Comparison of ENCODE assay signal across 1 cellular context in genomic region chr6:33691456-33692077, GRCh38.
TF ChIP-seq lines count a peak whose summit lies in the region.

No MANE protein-coding gene starts in this region.

TF ChIP-seq in H1, 55 proteins besides CTCF, POLR2A, EP300 and RAD21:
- TF ChIP-seq CHD2 (IDR thresholded peaks at IDR 0.05; ENCODE audit: low read length), result no peak
- TF ChIP-seq EGR1 (IDR thresholded peaks at IDR 0.05; ENCODE audit: borderline replicate concordance, low read depth, low read length), result no peak
- TF ChIP-seq CBX8 (IDR thresholded peaks at IDR 0.05; ENCODE audit: borderline replicate concordance, low read depth, low read length), result no peak
- TF ChIP-seq SP2 (IDR thresholded peaks at IDR 0.05; ENCODE audit: low read length), result no peak
- no peak for TF ChIP-seq SIRT6 (IDR thresholded peaks at IDR 0.05; ENCODE audit: low read length)
- TF ChIP-seq, protein P1, sequence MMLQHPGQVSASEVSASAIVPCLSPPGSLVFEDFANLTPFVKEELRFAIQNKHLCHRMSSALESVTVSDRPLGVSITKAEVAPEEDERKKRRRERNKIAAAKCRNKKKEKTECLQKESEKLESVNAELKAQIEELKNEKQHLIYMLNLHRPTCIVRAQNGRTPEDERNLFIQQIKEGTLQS (IDR thresholded peaks at IDR 0.05; ENCODE audit: insufficient read depth, low read depth, low read length), result no peak
- TF ChIP-seq KDM4A (IDR thresholded peaks at IDR 0.05; ENCODE audit: low read depth, low read length, severe bottlenecking), result no peak
- TF ChIP-seq, protein P2, sequence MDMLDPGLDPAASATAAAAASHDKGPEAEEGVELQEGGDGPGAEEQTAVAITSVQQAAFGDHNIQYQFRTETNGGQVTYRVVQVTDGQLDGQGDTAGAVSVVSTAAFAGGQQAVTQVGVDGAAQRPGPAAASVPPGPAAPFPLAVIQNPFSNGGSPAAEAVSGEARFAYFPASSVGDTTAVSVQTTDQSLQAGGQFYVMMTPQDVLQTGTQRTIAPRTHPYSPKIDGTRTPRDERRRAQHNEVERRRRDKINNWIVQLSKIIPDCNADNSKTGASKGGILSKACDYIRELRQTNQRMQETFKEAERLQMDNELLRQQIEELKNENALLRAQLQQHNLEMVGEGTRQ (IDR thresholded peaks at IDR 0.05; ENCODE audit: low read length), result no peak
- no peak for TF ChIP-seq BRCA1 (IDR thresholded peaks at IDR 0.05; ENCODE audit: low read depth, low read length)
- no peak for TF ChIP-seq CEBPB (IDR thresholded peaks at IDR 0.05; ENCODE audit: low read depth, low read length)
